ENCODE assay signal across 1 cellular context in the genomic region with DNA sequence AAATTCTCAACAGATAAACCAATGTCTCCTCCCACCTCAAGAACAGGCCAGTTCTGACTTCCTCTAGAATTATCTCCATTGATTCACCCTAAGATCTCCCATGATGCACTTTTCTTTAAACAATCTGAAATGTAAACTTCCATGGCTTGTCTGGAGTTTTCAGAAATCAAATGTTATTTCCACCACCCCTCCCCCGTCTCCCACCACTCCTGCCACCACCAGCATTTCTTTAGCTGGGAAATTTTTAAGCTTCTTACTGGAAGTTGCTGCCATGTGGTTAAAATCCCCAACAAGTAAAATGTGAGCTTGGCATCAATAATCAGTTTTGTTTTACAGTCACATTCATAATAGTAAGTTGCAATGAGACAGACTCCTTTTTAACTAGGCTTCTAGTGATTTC.
TF ChIP-seq lines count a peak whose summit lies in the region.

No MANE protein-coding gene starts in this region.

TF ChIP-seq in WTC11, 78 proteins besides CTCF, POLR2A, EP300 and RAD21 (continued from another document):
- TF ChIP-seq, protein P1, sequence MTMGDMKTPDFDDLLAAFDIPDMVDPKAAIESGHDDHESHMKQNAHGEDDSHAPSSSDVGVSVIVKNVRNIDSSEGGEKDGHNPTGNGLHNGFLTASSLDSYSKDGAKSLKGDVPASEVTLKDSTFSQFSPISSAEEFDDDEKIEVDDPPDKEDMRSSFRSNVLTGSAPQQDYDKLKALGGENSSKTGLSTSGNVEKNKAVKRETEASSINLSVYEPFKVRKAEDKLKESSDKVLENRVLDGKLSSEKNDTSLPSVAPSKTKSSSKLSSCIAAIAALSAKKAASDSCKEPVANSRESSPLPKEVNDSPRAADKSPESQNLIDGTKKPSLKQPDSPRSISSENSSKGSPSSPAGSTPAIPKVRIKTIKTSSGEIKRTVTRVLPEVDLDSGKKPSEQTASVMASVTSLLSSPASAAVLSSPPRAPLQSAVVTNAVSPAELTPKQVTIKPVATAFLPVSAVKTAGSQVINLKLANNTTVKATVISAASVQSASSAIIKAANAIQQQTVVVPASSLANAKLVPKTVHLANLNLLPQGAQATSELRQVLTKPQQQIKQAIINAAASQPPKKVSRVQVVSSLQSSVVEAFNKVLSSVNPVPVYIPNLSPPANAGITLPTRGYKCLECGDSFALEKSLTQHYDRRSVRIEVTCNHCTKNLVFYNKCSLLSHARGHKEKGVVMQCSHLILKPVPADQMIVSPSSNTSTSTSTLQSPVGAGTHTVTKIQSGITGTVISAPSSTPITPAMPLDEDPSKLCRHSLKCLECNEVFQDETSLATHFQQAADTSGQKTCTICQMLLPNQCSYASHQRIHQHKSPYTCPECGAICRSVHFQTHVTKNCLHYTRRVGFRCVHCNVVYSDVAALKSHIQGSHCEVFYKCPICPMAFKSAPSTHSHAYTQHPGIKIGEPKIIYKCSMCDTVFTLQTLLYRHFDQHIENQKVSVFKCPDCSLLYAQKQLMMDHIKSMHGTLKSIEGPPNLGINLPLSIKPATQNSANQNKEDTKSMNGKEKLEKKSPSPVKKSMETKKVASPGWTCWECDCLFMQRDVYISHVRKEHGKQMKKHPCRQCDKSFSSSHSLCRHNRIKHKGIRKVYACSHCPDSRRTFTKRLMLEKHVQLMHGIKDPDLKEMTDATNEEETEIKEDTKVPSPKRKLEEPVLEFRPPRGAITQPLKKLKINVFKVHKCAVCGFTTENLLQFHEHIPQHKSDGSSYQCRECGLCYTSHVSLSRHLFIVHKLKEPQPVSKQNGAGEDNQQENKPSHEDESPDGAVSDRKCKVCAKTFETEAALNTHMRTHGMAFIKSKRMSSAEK (CRISPR knock-in tag; IDR thresholded peaks at IDR 0.05; ENCODE audit: borderline replicate concordance), result no peak
